ENCODE assay signal across 1 cellular context in the genomic region with DNA sequence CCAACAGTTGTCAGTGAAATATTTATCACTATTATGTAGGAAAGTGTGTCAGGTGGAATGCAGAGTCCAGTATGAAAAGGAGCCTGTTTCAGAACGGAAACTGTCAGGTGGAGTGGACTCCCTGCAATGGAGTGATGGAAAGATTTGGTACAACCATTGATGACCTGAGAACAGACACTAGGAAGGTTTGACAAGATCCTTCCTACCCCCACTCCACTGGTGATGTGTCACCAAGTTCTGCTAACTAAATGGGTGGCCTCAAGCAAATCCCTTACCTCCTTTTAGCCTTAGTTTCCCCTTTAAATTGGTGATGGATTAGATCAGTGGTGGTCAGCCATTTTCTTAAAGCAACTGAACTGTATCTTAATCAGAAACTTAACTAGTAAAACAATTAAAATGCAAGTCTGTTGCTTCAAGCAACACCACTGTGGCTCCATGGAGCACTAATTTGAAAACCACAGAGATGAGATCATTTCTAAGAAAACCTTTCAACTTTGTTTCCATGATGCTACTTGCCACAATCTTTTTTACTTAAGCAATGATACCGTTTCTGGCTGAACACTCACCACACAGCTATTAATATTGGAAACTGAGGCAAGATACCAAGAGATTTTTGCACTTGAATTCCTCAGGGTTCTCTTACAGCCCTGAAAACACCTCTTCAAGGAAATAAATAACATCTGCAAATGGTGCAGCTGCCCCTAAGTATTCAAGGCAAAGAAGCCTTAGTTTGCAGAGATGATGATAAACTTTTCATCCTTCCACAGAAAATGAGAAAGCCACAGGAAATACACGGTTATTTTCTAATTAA.
TF ChIP-seq lines count a peak whose summit lies in the region.

No MANE protein-coding gene starts in this region.

TF ChIP-seq in K562, 482 proteins besides CTCF, POLR2A, EP300 and RAD21 (continued from another document):
- TF ChIP-seq, protein P1, sequence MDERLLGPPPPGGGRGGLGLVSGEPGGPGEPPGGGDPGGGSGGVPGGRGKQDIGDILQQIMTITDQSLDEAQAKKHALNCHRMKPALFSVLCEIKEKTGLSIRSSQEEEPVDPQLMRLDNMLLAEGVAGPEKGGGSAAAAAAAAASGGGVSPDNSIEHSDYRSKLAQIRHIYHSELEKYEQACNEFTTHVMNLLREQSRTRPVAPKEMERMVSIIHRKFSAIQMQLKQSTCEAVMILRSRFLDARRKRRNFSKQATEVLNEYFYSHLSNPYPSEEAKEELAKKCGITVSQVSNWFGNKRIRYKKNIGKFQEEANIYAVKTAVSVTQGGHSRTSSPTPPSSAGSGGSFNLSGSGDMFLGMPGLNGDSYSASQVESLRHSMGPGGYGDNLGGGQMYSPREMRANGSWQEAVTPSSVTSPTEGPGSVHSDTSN (CRISPR knock-in tag; IDR thresholded peaks at IDR 0.05; ENCODE audit: low read depth): no peak
- TF ChIP-seq, protein P1 (tag; conservative IDR thresholded peaks at IDR 0.05; ENCODE audit: low read depth): no peak
- TF ChIP-seq GABPB2 (CRISPR knock-in tag; conservative IDR thresholded peaks at IDR 0.05): no peak
- TF ChIP-seq RBFOX2 (IDR thresholded peaks at IDR 0.05; ENCODE audit: low read depth, low read length): no peak
- TF ChIP-seq BACH1 (tag; IDR thresholded peaks at IDR 0.05): peak; percentile 61; the same call in 1 of the 2 replicates
- no peak for TF ChIP-seq NELFE (IDR thresholded peaks at IDR 0.05; ENCODE audit: insufficient read depth, insufficient read length)
- TF ChIP-seq NFXL1 (CRISPR knock-in tag; IDR thresholded peaks at IDR 0.05): no peak
- TF ChIP-seq NR2C2 (CRISPR knock-in tag; IDR thresholded peaks at IDR 0.05): no peak
- TF ChIP-seq NR2C2 (tag; IDR thresholded peaks at IDR 0.05): peak; percentile 63; the same call in 1 of the 2 replicates
- no peak for TF ChIP-seq HNRNPL (IDR thresholded peaks at IDR 0.05; ENCODE audit: low read depth, low read length)
- TF ChIP-seq TOE1 (IDR thresholded peaks at IDR 0.05; ENCODE audit: borderline replicate concordance): no peak
- no peak for TF ChIP-seq TOE1 (CRISPR knock-in tag; IDR thresholded peaks at IDR 0.05; ENCODE audit: borderline replicate concordance, low read depth)
- TF ChIP-seq ATF7 (IDR thresholded peaks at IDR 0.05): peak; percentile 76
- TF ChIP-seq, protein P2, sequence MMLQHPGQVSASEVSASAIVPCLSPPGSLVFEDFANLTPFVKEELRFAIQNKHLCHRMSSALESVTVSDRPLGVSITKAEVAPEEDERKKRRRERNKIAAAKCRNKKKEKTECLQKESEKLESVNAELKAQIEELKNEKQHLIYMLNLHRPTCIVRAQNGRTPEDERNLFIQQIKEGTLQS (IDR thresholded peaks at IDR 0.05): peak; percentile 40; the same call in 1 of the 2 replicates
- TF ChIP-seq, protein P2 (CRISPR knock-in tag; conservative IDR thresholded peaks at IDR 0.05): no peak
- TF ChIP-seq, protein P3, sequence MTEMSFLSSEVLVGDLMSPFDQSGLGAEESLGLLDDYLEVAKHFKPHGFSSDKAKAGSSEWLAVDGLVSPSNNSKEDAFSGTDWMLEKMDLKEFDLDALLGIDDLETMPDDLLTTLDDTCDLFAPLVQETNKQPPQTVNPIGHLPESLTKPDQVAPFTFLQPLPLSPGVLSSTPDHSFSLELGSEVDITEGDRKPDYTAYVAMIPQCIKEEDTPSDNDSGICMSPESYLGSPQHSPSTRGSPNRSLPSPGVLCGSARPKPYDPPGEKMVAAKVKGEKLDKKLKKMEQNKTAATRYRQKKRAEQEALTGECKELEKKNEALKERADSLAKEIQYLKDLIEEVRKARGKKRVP (CRISPR knock-in tag; IDR thresholded peaks at IDR 0.05): no peak
